In the genomic region with DNA sequence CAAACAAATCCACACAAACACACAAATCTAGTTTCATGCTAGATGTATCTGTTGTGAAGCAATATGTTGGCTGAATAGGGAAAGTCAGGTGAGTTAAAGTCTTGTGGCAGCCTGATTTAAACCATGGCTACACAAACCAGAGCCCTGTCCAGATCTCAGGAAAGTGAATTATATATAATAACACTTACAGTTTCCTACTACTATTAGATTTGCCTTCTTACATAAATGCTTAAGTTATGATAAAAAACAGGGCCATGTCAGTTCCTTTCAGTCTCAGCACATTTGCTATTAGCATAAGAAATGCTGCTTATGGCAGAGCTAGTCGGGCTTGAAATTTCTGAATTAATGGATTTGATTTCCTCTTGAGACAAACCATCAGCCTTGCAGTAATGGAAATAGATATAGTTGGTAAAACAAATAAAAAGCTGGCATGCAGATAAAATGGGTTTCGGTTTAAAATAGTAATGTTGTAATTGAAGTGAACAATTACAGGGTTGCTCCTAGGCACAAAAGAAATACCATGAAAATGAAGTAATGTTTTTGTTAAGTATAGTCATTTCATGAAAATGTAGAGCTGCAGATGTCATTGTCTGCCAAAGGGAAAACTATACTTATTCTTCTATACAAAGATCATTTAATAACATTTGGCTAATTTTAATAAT, we compare ENCODE assay signal across 8 cellular contexts.
A peak's percentile ranks its signal among the peaks of the same experiment; 100 is the strongest.
DNase-seq lines count a peak whose midpoint lies in the region; ATAC-seq, FAIRE-seq and TF ChIP-seq lines count a peak whose summit lies in the region.

No MANE protein-coding gene starts in this region.

- ATAC-seq in SK-N-SH treated with all-trans-retinoic acid at 6 μM for 48 hours (peak; percentile 73), right cardiac atrium (peak; percentile 8 to 47)

- intact Hi-C loops in right cardiac atrium (cut with DNase I): no loop called here

- no peak overlapping the region for H3K27ac ChIP-seq in right cardiac atrium (ENCODE audit: low read length)

- H3K4me1 ChIP-seq in right cardiac atrium (ENCODE audit: control insufficient read depth, insufficient read depth, low read length): no peaks in the 10 kb centered on the region

- peak; percentile 10 for DNase-seq in HTR-8/SVneo (ENCODE audit: insufficient read length, low spot score)
- DNase-seq in right cardiac atrium: no peak
- DNase-seq in superior temporal gyrus (ENCODE audit: extremely low spot score): peak; percentile 83
- DNase-seq in HK-2 (ENCODE audit: unreplicated experiment): no peak
- no peak for DNase-seq in foreskin melanocyte
- no peak for DNase-seq in NCI-H128 (lab: John Stamatoyannopoulos, UW; ENCODE audit: unreplicated experiment)
- DNase-seq in NCI-H146 treated with DMSO at 0.1 percent for 48 hours (lab: John Stamatoyannopoulos, UW; ENCODE audit: unreplicated experiment): no peak

- no peaks in the 10 kb centered on the region for H3K9me3 ChIP-seq in right cardiac atrium (ENCODE audit: control insufficient read depth, low read length)

- FAIRE-seq in HTR-8/SVneo (lab: Jason Lieb, UNC): no peak

- no peak overlapping the region for H3K4me3 ChIP-seq in right cardiac atrium (ENCODE audit: low read length)

- no peaks in the 10 kb centered on the region for H3K27me3 ChIP-seq in right cardiac atrium (ENCODE audit: control insufficient read depth, insufficient read depth)

- WGBS in right cardiac atrium: 22% methylated on average over 2 of the region's 2 CpGs

TF ChIP-seq in SK-N-SH treated with all-trans-retinoic acid at 6 μM for 48 hours, 23 proteins besides CTCF, POLR2A, EP300 and RAD21:
- TF ChIP-seq OSR1 (CRISPR knock-in tag; IDR thresholded peaks at IDR 0.05) (no peak), RARB (CRISPR knock-in tag; IDR thresholded peaks at IDR 0.05) (peak; percentile 90; the same call in 1 of the 2 replicates), PPARA (CRISPR knock-in tag; IDR thresholded peaks at IDR 0.05; ENCODE audit: borderline replicate concordance) (0 out of 2 replicates have a peak, but pooled peaks have one; percentile 47), TCF4 (CRISPR knock-in tag; IDR thresholded peaks at IDR 0.05; ENCODE audit: borderline replicate concordance) (peak; percentile 99), ZNF70 (CRISPR knock-in tag; IDR thresholded peaks at IDR 0.05) (peak; percentile 41; the same call in 1 of the 2 replicates), ESRRG (CRISPR knock-in tag; IDR thresholded peaks at IDR 0.05) (peak; percentile 85; the same call in 1 of the 2 replicates), BACH2 (CRISPR knock-in tag; IDR thresholded peaks at IDR 0.05; ENCODE audit: borderline replicate concordance) (peak; percentile 28; the same call in 1 of the 2 replicates), ZNF565 (CRISPR knock-in tag; conservative IDR thresholded peaks at IDR 0.05; ENCODE audit: low read depth) (no peak; the same call in 1 of the 2 replicates), ZFP3 (CRISPR knock-in tag; IDR thresholded peaks at IDR 0.05) (no peak), ISL1 (CRISPR knock-in tag; IDR thresholded peaks at IDR 0.05) (peak; percentile 99), SNAI2 (CRISPR knock-in tag; IDR thresholded peaks at IDR 0.05) (peak; percentile 90; the same call in 1 of the 2 replicates), GLIS3 (CRISPR knock-in tag; IDR thresholded peaks at IDR 0.05) (no peak; the same call in 1 of the 2 replicates), ZNF8 (CRISPR knock-in tag; IDR thresholded peaks at IDR 0.05) (peak; percentile 70), ZFP30 (CRISPR knock-in tag; IDR thresholded peaks at IDR 0.05) (peak; percentile 37; the same call in 1 of the 2 replicates), ZC3H10 (CRISPR knock-in tag; IDR thresholded peaks at IDR 0.05) (peak; percentile 95), CSDC2 (CRISPR knock-in tag; IDR thresholded peaks at IDR 0.05) (no peak), ARNTL (CRISPR knock-in tag; IDR thresholded peaks at IDR 0.05; ENCODE audit: borderline replicate concordance, low read depth) (peak; percentile 82; the same call in 1 of the 2 replicates), TOX (CRISPR knock-in tag; IDR thresholded peaks at IDR 0.05; ENCODE audit: borderline replicate concordance) (peak; percentile 95)
- TF ChIP-seq, protein P1, sequence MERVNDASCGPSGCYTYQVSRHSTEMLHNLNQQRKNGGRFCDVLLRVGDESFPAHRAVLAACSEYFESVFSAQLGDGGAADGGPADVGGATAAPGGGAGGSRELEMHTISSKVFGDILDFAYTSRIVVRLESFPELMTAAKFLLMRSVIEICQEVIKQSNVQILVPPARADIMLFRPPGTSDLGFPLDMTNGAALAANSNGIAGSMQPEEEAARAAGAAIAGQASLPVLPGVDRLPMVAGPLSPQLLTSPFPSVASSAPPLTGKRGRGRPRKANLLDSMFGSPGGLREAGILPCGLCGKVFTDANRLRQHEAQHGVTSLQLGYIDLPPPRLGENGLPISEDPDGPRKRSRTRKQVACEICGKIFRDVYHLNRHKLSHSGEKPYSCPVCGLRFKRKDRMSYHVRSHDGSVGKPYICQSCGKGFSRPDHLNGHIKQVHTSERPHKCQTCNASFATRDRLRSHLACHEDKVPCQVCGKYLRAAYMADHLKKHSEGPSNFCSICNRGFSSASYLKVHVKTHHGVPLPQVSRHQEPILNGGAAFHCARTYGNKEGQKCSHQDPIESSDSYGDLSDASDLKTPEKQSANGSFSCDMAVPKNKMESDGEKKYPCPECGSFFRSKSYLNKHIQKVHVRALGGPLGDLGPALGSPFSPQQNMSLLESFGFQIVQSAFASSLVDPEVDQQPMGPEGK (CRISPR knock-in tag; IDR thresholded peaks at IDR 0.05; ENCODE audit: borderline replicate concordance): peak; percentile 93
- TF ChIP-seq, protein P2, sequence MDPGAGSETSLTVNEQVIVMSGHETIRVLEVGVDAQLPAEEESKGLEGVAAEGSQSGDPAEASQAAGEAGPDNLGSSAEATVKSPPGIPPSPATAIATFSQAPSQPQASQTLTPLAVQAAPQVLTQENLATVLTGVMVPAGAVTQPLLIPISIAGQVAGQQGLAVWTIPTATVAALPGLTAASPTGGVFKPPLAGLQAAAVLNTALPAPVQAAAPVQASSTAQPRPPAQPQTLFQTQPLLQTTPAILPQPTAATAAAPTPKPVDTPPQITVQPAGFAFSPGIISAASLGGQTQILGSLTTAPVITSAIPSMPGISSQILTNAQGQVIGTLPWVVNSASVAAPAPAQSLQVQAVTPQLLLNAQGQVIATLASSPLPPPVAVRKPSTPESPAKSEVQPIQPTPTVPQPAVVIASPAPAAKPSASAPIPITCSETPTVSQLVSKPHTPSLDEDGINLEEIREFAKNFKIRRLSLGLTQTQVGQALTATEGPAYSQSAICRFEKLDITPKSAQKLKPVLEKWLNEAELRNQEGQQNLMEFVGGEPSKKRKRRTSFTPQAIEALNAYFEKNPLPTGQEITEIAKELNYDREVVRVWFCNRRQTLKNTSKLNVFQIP (CRISPR knock-in tag; IDR thresholded peaks at IDR 0.05; ENCODE audit: borderline replicate concordance, low read depth): peak; percentile 98
- TF ChIP-seq, protein P3, sequence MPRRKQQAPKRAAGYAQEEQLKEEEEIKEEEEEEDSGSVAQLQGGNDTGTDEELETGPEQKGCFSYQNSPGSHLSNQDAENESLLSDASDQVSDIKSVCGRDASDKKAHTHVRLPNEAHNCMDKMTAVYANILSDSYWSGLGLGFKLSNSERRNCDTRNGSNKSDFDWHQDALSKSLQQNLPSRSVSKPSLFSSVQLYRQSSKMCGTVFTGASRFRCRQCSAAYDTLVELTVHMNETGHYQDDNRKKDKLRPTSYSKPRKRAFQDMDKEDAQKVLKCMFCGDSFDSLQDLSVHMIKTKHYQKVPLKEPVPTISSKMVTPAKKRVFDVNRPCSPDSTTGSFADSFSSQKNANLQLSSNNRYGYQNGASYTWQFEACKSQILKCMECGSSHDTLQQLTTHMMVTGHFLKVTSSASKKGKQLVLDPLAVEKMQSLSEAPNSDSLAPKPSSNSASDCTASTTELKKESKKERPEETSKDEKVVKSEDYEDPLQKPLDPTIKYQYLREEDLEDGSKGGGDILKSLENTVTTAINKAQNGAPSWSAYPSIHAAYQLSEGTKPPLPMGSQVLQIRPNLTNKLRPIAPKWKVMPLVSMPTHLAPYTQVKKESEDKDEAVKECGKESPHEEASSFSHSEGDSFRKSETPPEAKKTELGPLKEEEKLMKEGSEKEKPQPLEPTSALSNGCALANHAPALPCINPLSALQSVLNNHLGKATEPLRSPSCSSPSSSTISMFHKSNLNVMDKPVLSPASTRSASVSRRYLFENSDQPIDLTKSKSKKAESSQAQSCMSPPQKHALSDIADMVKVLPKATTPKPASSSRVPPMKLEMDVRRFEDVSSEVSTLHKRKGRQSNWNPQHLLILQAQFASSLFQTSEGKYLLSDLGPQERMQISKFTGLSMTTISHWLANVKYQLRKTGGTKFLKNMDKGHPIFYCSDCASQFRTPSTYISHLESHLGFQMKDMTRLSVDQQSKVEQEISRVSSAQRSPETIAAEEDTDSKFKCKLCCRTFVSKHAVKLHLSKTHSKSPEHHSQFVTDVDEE (CRISPR knock-in tag; IDR thresholded peaks at IDR 0.05): peak; percentile 98
- TF ChIP-seq, protein P4, sequence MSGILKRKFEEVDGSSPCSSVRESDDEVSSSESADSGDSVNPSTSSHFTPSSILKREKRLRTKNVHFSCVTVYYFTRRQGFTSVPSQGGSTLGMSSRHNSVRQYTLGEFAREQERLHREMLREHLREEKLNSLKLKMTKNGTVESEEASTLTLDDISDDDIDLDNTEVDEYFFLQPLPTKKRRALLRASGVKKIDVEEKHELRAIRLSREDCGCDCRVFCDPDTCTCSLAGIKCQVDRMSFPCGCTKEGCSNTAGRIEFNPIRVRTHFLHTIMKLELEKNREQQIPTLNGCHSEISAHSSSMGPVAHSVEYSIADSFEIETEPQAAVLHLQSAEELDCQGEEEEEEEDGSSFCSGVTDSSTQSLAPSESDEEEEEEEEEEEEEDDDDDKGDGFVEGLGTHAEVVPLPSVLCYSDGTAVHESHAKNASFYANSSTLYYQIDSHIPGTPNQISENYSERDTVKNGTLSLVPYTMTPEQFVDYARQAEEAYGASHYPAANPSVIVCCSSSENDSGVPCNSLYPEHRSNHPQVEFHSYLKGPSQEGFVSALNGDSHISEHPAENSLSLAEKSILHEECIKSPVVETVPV (CRISPR knock-in tag; IDR thresholded peaks at IDR 0.05): peak; percentile 96
- TF ChIP-seq, protein P5, sequence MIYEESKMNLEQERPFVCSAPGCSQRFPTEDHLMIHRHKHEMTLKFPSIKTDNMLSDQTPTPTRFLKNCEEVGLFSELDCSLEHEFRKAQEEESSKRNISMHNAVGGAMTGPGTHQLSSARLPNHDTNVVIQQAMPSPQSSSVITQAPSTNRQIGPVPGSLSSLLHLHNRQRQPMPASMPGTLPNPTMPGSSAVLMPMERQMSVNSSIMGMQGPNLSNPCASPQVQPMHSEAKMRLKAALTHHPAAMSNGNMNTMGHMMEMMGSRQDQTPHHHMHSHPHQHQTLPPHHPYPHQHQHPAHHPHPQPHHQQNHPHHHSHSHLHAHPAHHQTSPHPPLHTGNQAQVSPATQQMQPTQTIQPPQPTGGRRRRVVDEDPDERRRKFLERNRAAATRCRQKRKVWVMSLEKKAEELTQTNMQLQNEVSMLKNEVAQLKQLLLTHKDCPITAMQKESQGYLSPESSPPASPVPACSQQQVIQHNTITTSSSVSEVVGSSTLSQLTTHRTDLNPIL (CRISPR knock-in tag; IDR thresholded peaks at IDR 0.05; ENCODE audit: low read depth): peak; percentile 90

Comparison
In these comparisons a context has a peak if more than half of its experiments do, and no peak if none do; other contexts are left out.
1. DNase-seq: peak in HTR-8/SVneo (single experiment) and superior temporal gyrus (single experiment); none in right cardiac atrium (0 of 3), HK-2 (single experiment), foreskin melanocyte (single experiment), NCI-H128 (single experiment) and NCI-H146 treated with DMSO at 0.1 percent for 48 hours (single experiment).